In genomic region chr15:85692873-85693272, GRCh38 we compare ENCODE assay signal across 8 cellular contexts.
DNase-seq lines count a peak whose midpoint lies in the region; ATAC-seq lines count a peak whose summit lies in the region.

No MANE protein-coding gene starts in this region.

- H3K36me3 ChIP-seq in CD4-positive, alpha-beta memory T cell (ENCODE audit: insufficient read depth, low read length), result peaks cover 34% of the 10 kb centered on the region

- intact Hi-C loops in CD4-positive, alpha-beta memory T cell (cut with micrococcal nuclease), result loop anchor here (1.0 kb wide), 1 partner anchor 9 kb away; no protein-coding TSS in a partner anchor
- intact Hi-C loops in dendritic cell treated with granulocyte-macrophage colony-stimulating factor and Interleukin-4, amounts not matched to agents 40 ng/mL and 50 ng/mL, for 4 days (cut with micrococcal nuclease), result loop anchor here (5.0 to 10.0 kb wide), 2 partner anchors 76 to 208 kb away; no protein-coding TSS in a partner anchor

- POLR2A ChIA-PET in CD4-positive, alpha-beta memory T cell (lab: Charles Lee; ENCODE audit: partially characterized antibody), result interaction anchor here (0.6 to 7.6 kb wide), 14 partner anchors 12 to 362 kb away, joined by 3 to 277 read pairs (median 9); partner anchors contain the start of gene KLHL25

- no peaks in the 10 kb centered on the region for H3K9me3 Mint-ChIP-seq in CD4-positive, alpha-beta memory T cell
- no peaks in the 10 kb centered on the region for H3K9me3 Mint-ChIP-seq in dendritic cell treated with granulocyte-macrophage colony-stimulating factor and Interleukin-4, amounts not matched to agents 40 ng/mL and 50 ng/mL, for 4 days

- peaks cover 37 to 54% of the 10 kb centered on the region in 2 donors for H3K36me3 Mint-ChIP-seq in CD4-positive, alpha-beta memory T cell
- H3K36me3 Mint-ChIP-seq in dendritic cell treated with granulocyte-macrophage colony-stimulating factor and Interleukin-4, amounts not matched to agents 40 ng/mL and 50 ng/mL, for 4 days (ENCODE audit: low read depth), result peaks cover 61% of the 10 kb centered on the region

- CTCF ChIA-PET in CD4-positive, alpha-beta memory T cell (lab: Charles Lee; ENCODE audit: partially characterized antibody), result interaction anchor here (1.3 to 5.4 kb wide), 5 partner anchors 10 to 396 kb away, joined by 3 to 21 read pairs (median 6); no protein-coding TSS in a partner anchor

- no peaks in the 10 kb centered on the region for H3K27me3 ChIP-seq in CD4-positive, alpha-beta memory T cell (ENCODE audit: insufficient read depth, low read length)

- no peaks in the 10 kb centered on the region for H3K9me3 ChIP-seq in CD4-positive, alpha-beta memory T cell (ENCODE audit: control insufficient read depth in 1 of 2, low read length in 2 of 2)

- H3K27ac ChIP-seq in CD4-positive, alpha-beta memory T cell (ENCODE audit: low read depth, low read length), result peak overlapping the region; percentile 83

- ATAC-seq in GM19438 (IDR thresholded peaks at IDR 0.05; ENCODE audit: low read depth, unreplicated experiment) (peak; percentile 35), HG03520 (IDR thresholded peaks at IDR 0.05; ENCODE audit: unreplicated experiment) (peak; percentile 44)

- peak overlapping the region; percentile 96 to 100 (median 98) for H3K27ac Mint-ChIP-seq in CD4-positive, alpha-beta memory T cell
- H3K27ac Mint-ChIP-seq in dendritic cell treated with granulocyte-macrophage colony-stimulating factor and Interleukin-4, amounts not matched to agents 40 ng/mL and 50 ng/mL, for 4 days, result peak overlapping the region; percentile 83

- peaks cover 81% of the 10 kb centered on the region for H3K4me1 ChIP-seq in CD4-positive, alpha-beta memory T cell (ENCODE audit: insufficient read depth, low read length)

- no peaks in the 10 kb centered on the region for H3K27me3 Mint-ChIP-seq in CD4-positive, alpha-beta memory T cell
- no peaks in the 10 kb centered on the region for H3K27me3 Mint-ChIP-seq in dendritic cell treated with granulocyte-macrophage colony-stimulating factor and Interleukin-4, amounts not matched to agents 40 ng/mL and 50 ng/mL, for 4 days

- H3K4me3 Mint-ChIP-seq in CD4-positive, alpha-beta memory T cell, result peak overlapping the region; percentile 96 to 100 (median 98)
- H3K4me3 Mint-ChIP-seq in dendritic cell treated with granulocyte-macrophage colony-stimulating factor and Interleukin-4, amounts not matched to agents 40 ng/mL and 50 ng/mL, for 4 days, result peak overlapping the region; percentile 39

- peak overlapping the region; percentile 71 to 80 for H3K4me3 ChIP-seq in CD4-positive, alpha-beta memory T cell (ENCODE audit: low read length in 2 of 2)

- DNase-seq in CD4-positive, alpha-beta memory T cell, result peak; percentile 31 to 53 (median 43)
- DNase-seq in NCI-H1417 treated with DMSO at 0.1 percent for 48 hours (lab: John Stamatoyannopoulos, UW), result no peak
- DNase-seq in iPS-NIHi11 (ENCODE audit: low spot score), result no peak
- DNase-seq in hippocampal formation (lab: John Stamatoyannopoulos, UW), result no peak
- no peak for DNase-seq in kidney glomerular epithelial cell (lab: John Stamatoyannopoulos, UW)

- H3K4me1 Mint-ChIP-seq in CD4-positive, alpha-beta memory T cell, result peaks cover 55 to 76% (median 65%) of the 10 kb centered on the region in 4 donors
- peaks cover 66% of the 10 kb centered on the region for H3K4me1 Mint-ChIP-seq in dendritic cell treated with granulocyte-macrophage colony-stimulating factor and Interleukin-4, amounts not matched to agents 40 ng/mL and 50 ng/mL, for 4 days (ENCODE audit: low read depth)

Comparison
In these comparisons a context has a peak if more than half of its experiments do, and no peak if none do; other contexts are left out.
1. DNase-seq: peak in CD4-positive, alpha-beta memory T cell (5 of 5); none in NCI-H1417 treated with DMSO at 0.1 percent for 48 hours (single experiment), iPS-NIHi11 (single experiment), hippocampal formation (0 of 2) and kidney glomerular epithelial cell (single experiment).